12 cellular contexts compared by ENCODE assay signal in the genomic region with DNA sequence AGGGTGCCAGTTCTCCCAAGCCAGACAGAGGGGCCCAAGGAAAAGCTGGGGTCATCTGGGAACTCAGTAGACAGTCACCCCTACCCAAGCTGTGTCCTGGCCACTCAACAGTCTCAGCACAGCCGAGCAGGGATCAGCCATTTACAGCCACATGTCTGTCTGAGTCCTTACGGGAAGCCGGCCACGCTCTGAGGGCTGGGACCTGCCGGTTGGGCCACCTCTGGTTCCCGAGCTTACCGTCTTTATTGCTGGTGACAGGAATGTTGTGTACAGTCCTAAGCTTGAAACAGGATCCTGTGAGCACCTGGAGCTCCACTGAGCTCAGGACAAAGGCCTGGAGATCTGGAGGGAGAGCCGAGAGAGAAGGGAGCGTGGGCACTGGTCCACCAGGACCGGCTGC. TPM values are rescaled to one million over a fixed set of nuclear protein-coding genes. Genes with fewer than 3 reads are reported as not detected.
DNase-seq lines count a peak whose midpoint lies in the region; ATAC-seq and TF ChIP-seq lines count a peak whose summit lies in the region.
"Had no signal": no experiment of that assay in that cellular context is flagged by ENCODE, and none has a peak within 500 bp of the region (broad histone marks: within the 10 kb centered on the region; RNA-seq: fewer than 3 reads in every experiment).

No MANE protein-coding gene starts in this region.

- H3K4me3 ChIP-seq in left ventricle myocardium inferior (no peak overlapping the region), WERI-Rb-1 (ENCODE audit: low read depth, low read length) (peak overlapping the region; percentile 37), lower lobe of right lung (no peak overlapping the region), adrenal gland (no peak overlapping the region)
- H3K4me3 ChIP-seq: Peyer's patch, skin epidermis, uterus had no signal

- no peak for TF ChIP-seq POLR2A in adrenal gland (IDR thresholded peaks at IDR 0.05)

- H3K27ac ChIP-seq in left ventricle myocardium inferior (replicated peaks): peak overlapping the region; percentile 45
- peak overlapping the region; percentile 92 for H3K27ac ChIP-seq in WERI-Rb-1
- H3K27ac ChIP-seq in lower lobe of right lung: no peak overlapping the region
- no peak overlapping the region for H3K27ac ChIP-seq in adrenal gland
- no peak overlapping the region for H3K27ac ChIP-seq in foreskin keratinocyte
- H3K27ac ChIP-seq: parathyroid adenoma, Peyer's patch had no signal

- no peaks in the 10 kb centered on the region for H3K27me3 ChIP-seq in left ventricle myocardium inferior (ENCODE audit: low read depth)
- no peaks in the 10 kb centered on the region for H3K27me3 ChIP-seq in WERI-Rb-1 (ENCODE audit: insufficient read depth, low read depth, severe bottlenecking)
- no peaks in the 10 kb centered on the region for H3K27me3 ChIP-seq in lower lobe of right lung (ENCODE audit: low read depth)
- no peaks in the 10 kb centered on the region for H3K27me3 ChIP-seq in adrenal gland
- H3K27me3 ChIP-seq in foreskin keratinocyte: no peaks in the 10 kb centered on the region
- H3K27me3 ChIP-seq: Peyer's patch, uterus had no signal

- H3K4me1 ChIP-seq in left ventricle myocardium inferior (peaks cover 27% of the 10 kb centered on the region), lower lobe of right lung (peaks cover 5% of the 10 kb centered on the region), adrenal gland (replicated peaks in 1 of 2) (no peaks in the 10 kb centered on the region), foreskin keratinocyte (peaks cover 5% of the 10 kb centered on the region)
- H3K4me1 ChIP-seq: parathyroid adenoma, Peyer's patch, uterus had no signal

- H3K9me3 ChIP-seq in left ventricle myocardium inferior (replicated peaks) (no peaks in the 10 kb centered on the region), WERI-Rb-1 (ENCODE audit: severe bottlenecking) (no peaks in the 10 kb centered on the region), lower lobe of right lung (no peaks in the 10 kb centered on the region), adrenal gland (replicated peaks in 1 of 3) (no peaks in the 10 kb centered on the region)
- H3K9me3 ChIP-seq: Peyer's patch, uterus had no signal

- intact Hi-C loops in left ventricle myocardium inferior (cut with micrococcal nuclease): no loop called here
- intact Hi-C loops in cardiac septum (cut with DNase I): loop anchor here (5.0 kb wide), 2 partner anchors 59 to 264 kb away; a partner anchor contains a TSS
- intact Hi-C loops in lower lobe of right lung (cut with DNase I): no loop called here
- intact Hi-C loops in adrenal gland (cut with DNase I): loop anchor here (5.0 to 10.0 kb wide), 2 partner anchors 49 to 262 kb away; no protein-coding TSS in a partner anchor

- DNase-seq in left ventricle myocardium inferior (no peak), cardiac septum (ENCODE audit: low spot score) (no peak), WERI-Rb-1 (peak; percentile 91), lower lobe of right lung (peak; percentile 42), adrenal gland (no peak), foreskin keratinocyte (no peak)

- TF ChIP-seq CTCF in left ventricle myocardium inferior (IDR thresholded peaks at IDR 0.05; ENCODE audit: borderline replicate concordance) (no peak), WERI-Rb-1 (IDR thresholded peaks at IDR 0.05; ENCODE audit: low read depth, low read length) (no peak), lower lobe of right lung (IDR thresholded peaks at IDR 0.05) (no peak), adrenal gland (IDR thresholded peaks at IDR 0.05) (no peak), foreskin keratinocyte (conservative IDR thresholded peaks at IDR 0.05) (no peak)

- H3K36me3 ChIP-seq in left ventricle myocardium inferior: peaks cover 76% of the 10 kb centered on the region
- H3K36me3 ChIP-seq in WERI-Rb-1: peaks cover 38% of the 10 kb centered on the region
- H3K36me3 ChIP-seq in lower lobe of right lung: peaks cover 80% of the 10 kb centered on the region
- H3K36me3 ChIP-seq in adrenal gland (replicated peaks in 1 of 2): peaks cover 0 to 55% of the 10 kb centered on the region in 2 donors
- H3K36me3 ChIP-seq: uterus had no signal

- ATAC-seq in lower lobe of right lung (no peak), GM18861 (IDR thresholded peaks at IDR 0.05; ENCODE audit: unreplicated experiment) (no peak), foreskin keratinocyte (no peak), GM21515 (IDR thresholded peaks at IDR 0.05; ENCODE audit: unreplicated experiment) (no peak)

- WGBS in adrenal gland, 4 donors: 80 to 91% (median 84%) methylated on average over 9 to 10 of the region's 10 CpGs

RNA-seq across cellular contexts. Expression of a gene that starts 59.8 kb away (rescaled TPM):
- total RNA-seq in left ventricle myocardium inferior (17.6 TPM), cardiac septum (17.8 TPM), lower lobe of right lung (9.1 TPM), adrenal gland (10 to 100 TPM; 13.7 to 49.0 (median 15.2) TPM), foreskin keratinocyte (16.4 and 17.6 TPM in 2 replicates)
- polyA plus RNA-seq in adrenal gland (10 to 100 TPM in 1 of 3 donors, 1 to 10 TPM in 2; 7.8 to 17.8 (median 8.4) TPM), foreskin keratinocyte (20.6 and 20.7 TPM in 2 replicates)

Comparison
In these comparisons a context has a peak if more than half of its experiments do, and no peak if none do; other contexts are left out.
1. intact Hi-C loops: an anchor here in cardiac septum (5.0 kb wide) and adrenal gland (5.0 to 10.0 kb wide); none called in left ventricle myocardium inferior and lower lobe of right lung.
2. DNase-seq: peak in WERI-Rb-1 (single experiment) and lower lobe of right lung (single experiment); none in left ventricle myocardium inferior (single experiment), cardiac septum (single experiment), adrenal gland (0 of 7) and foreskin keratinocyte (0 of 2).
3. H3K27ac ChIP-seq: peak in left ventricle myocardium inferior (single experiment) and WERI-Rb-1 (single experiment); none in lower lobe of right lung (single experiment), adrenal gland (0 of 5) and foreskin keratinocyte (single experiment).